In genomic region chr6:30614843-30615218, GRCh38 we compare ENCODE assay signal across 1 cellular context.
TF ChIP-seq lines count a peak whose summit lies in the region.

No MANE protein-coding gene starts in this region.

TF ChIP-seq in WTC11, 78 proteins besides CTCF, POLR2A, EP300 and RAD21 (continued from another document):
- no peak for TF ChIP-seq ZNF281 (CRISPR knock-in tag; IDR thresholded peaks at IDR 0.05)
TF ChIP-seq in WTC11: peak in this region for 5.
